ENCODE assay signal across 19 cellular contexts in genomic region chr2:99572798-99573197, GRCh38.
DNase-seq lines count a peak whose midpoint lies in the region; ATAC-seq lines count a peak whose summit lies in the region.
"Had no signal": no experiment of that assay in that cellular context is flagged by ENCODE, and none has a peak within 500 bp of the region (broad histone marks: within the 10 kb centered on the region; RNA-seq: fewer than 3 reads in every experiment).

No MANE protein-coding gene starts in this region.

- peak; percentile 46 for DNase-seq in Ammon's horn (ENCODE audit: low spot score)
- no peak for DNase-seq in T-helper 17 cell
- DNase-seq in globus pallidus (ENCODE audit: low spot score), result peak; percentile 16
- DNase-seq in retina, result peak; percentile 29
- no peak for DNase-seq in natural killer cell treated with Interleukin-12 subunit alpha and Interleukin-12 subunit beta and Interleukin-15 and Interleukin-18, amount 100 ng/mL, for 72 hours (ENCODE audit: low spot score)
- DNase-seq in NCI-H2107 treated with DMSO at 0.1 percent for 48 hours (lab: John Stamatoyannopoulos, UW; ENCODE audit: unreplicated experiment), result no peak
- DNase-seq in kidney tubule cell (ENCODE audit: low spot score), result no peak
- DNase-seq: activated CD4-positive, alpha-beta T cell treated with anti-CD3 and anti-CD28 coated beads, Interleukin-2, amount 10 ng/mL, durations not matched to agents 7 days and 5 days; effector CD4-positive, alpha-beta T cell; erythroblast; foreskin keratinocyte; KG1; mucosa of descending colon; RPMI8226; T-helper 2 cell had no signal

- no peaks in the 10 kb centered on the region for H3K9me3 ChIP-seq in T-helper 17 cell (ENCODE audit: control insufficient read depth, low read length, poor library complexity, severe bottlenecking)
- H3K9me3 ChIP-seq: mucosa of descending colon, neutrophil had no signal

- no peak overlapping the region for H3K4me3 Mint-ChIP-seq in T-helper 17 cell
- H3K4me3 Mint-ChIP-seq in natural killer cell treated with Interleukin-12 subunit alpha and Interleukin-12 subunit beta and Interleukin-15 and Interleukin-18, amount 100 ng/mL, for 72 hours, result no peak overlapping the region
- H3K4me3 Mint-ChIP-seq: activated CD4-positive, alpha-beta T cell treated with anti-CD3 and anti-CD28 coated beads, Interleukin-2, amount 10 ng/mL, durations not matched to agents 7 days and 5 days; activated naive CD4-positive, alpha-beta T cell treated with anti-CD3 and anti-CD28 coated beads, Interleukin-2, amount 50 U/mL, for 24 hours; CD14-positive monocyte had no signal

- no peaks in the 10 kb centered on the region for H3K36me3 Mint-ChIP-seq in T-helper 17 cell (ENCODE audit: low read depth)
- no peaks in the 10 kb centered on the region for H3K36me3 Mint-ChIP-seq in natural killer cell treated with Interleukin-12 subunit alpha and Interleukin-12 subunit beta and Interleukin-15 and Interleukin-18, amount 100 ng/mL, for 72 hours

- ATAC-seq in T-helper 17 cell, result no peak
- no peak for ATAC-seq in natural killer cell treated with Interleukin-12 subunit alpha and Interleukin-12 subunit beta and Interleukin-15 and Interleukin-18, amount 100 ng/mL, for 72 hours
- ATAC-seq: foreskin keratinocyte, GM12878, mucosa of descending colon had no signal

- H3K27ac Mint-ChIP-seq in T-helper 17 cell, result peak overlapping the region; percentile 32
- H3K27ac Mint-ChIP-seq in natural killer cell treated with Interleukin-12 subunit alpha and Interleukin-12 subunit beta and Interleukin-15 and Interleukin-18, amount 100 ng/mL, for 72 hours, result no peak overlapping the region
- H3K27ac Mint-ChIP-seq: activated CD4-positive, alpha-beta T cell treated with anti-CD3 and anti-CD28 coated beads, Interleukin-2, amount 10 ng/mL, durations not matched to agents 7 days and 5 days; activated naive CD4-positive, alpha-beta T cell treated with anti-CD3 and anti-CD28 coated beads, Interleukin-2, amount 50 U/mL, for 24 hours had no signal

- H3K9me3 Mint-ChIP-seq in natural killer cell treated with Interleukin-12 subunit alpha and Interleukin-12 subunit beta and Interleukin-15 and Interleukin-18, amount 100 ng/mL, for 72 hours, result no peaks in the 10 kb centered on the region
- H3K9me3 Mint-ChIP-seq: activated CD4-positive, alpha-beta T cell treated with anti-CD3 and anti-CD28 coated beads, Interleukin-2, amount 10 ng/mL, durations not matched to agents 7 days and 5 days; activated naive CD4-positive, alpha-beta T cell treated with anti-CD3 and anti-CD28 coated beads, Interleukin-2, amount 50 U/mL, for 24 hours; CD14-positive monocyte had no signal

- peaks cover 9% of the 10 kb centered on the region for H3K27me3 Mint-ChIP-seq in T-helper 17 cell
- H3K27me3 Mint-ChIP-seq in natural killer cell treated with Interleukin-12 subunit alpha and Interleukin-12 subunit beta and Interleukin-15 and Interleukin-18, amount 100 ng/mL, for 72 hours, result peaks cover 2 to 9% of the 10 kb centered on the region in 2 donors
- H3K27me3 Mint-ChIP-seq: activated CD4-positive, alpha-beta T cell treated with anti-CD3 and anti-CD28 coated beads, Interleukin-2, amount 10 ng/mL, durations not matched to agents 7 days and 5 days; activated naive CD4-positive, alpha-beta T cell treated with anti-CD3 and anti-CD28 coated beads, Interleukin-2, amount 50 U/mL, for 24 hours had no signal

- peaks cover 4% of the 10 kb centered on the region for H3K4me1 Mint-ChIP-seq in T-helper 17 cell
- H3K4me1 Mint-ChIP-seq in natural killer cell treated with Interleukin-12 subunit alpha and Interleukin-12 subunit beta and Interleukin-15 and Interleukin-18, amount 100 ng/mL, for 72 hours (ENCODE audit: low read depth in 2 of 2), result no peaks in the 10 kb centered on the region
- H3K4me1 Mint-ChIP-seq: activated CD4-positive, alpha-beta T cell treated with anti-CD3 and anti-CD28 coated beads, Interleukin-2, amount 10 ng/mL, durations not matched to agents 7 days and 5 days; activated naive CD4-positive, alpha-beta T cell treated with anti-CD3 and anti-CD28 coated beads, Interleukin-2, amount 50 U/mL, for 24 hours; CD14-positive monocyte had no signal

Comparison
In these comparisons a context has a peak if more than half of its experiments do, and no peak if none do; other contexts are left out.
1. DNase-seq: peak in Ammon's horn (single experiment), globus pallidus (single experiment) and retina (single experiment); none in T-helper 17 cell (0 of 3), natural killer cell treated with Interleukin-12 subunit alpha and Interleukin-12 subunit beta and Interleukin-15 and Interleukin-18, amount 100 ng/mL, for 72 hours (single experiment), NCI-H2107 treated with DMSO at 0.1 percent for 48 hours (single experiment) and kidney tubule cell (single experiment).